Comparison of ENCODE assay signal across 8 cellular contexts in the genomic region with DNA sequence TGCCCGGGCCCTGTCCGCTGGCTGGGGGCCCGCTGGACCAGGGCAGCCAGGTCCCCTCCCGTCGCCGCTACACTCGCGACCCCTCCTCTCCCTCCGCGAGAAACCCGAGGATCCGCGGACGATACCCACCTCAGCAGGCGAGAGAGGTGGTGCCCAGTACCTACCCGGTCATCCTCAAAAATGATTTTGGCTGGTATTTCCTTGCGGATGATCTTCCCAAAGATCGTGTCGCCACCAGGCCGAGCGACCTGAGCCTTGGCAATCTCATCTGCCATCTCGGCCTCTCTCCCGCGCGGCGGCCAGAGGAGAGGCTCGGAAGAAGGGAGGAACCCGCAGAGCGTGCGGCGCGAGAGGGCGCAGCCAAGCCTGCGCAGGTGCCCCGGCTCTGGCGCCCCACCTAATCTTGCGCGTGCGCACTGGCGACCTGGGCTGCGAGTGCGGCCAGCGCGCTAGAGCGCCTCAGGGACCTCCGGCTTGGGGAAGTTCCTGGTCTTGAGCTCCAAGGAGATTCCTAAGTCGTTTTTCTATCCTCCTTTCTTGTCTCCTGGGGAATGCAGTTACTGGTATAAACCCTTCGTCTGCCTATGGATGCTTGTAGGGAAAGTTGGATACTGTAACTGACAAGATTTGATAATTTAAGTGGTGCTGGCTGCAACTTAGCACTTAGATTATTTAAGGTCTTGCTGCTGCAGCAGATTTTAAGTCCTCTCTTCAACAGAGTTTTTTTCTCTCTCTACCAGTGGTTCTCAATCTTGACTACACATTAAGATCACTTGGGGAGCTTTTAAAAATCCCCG. TPM values are rescaled to one million over a fixed set of nuclear protein-coding genes. Genes with fewer than 3 reads are reported as not detected.
DNase-seq lines count a peak whose midpoint lies in the region; ATAC-seq lines count a peak whose summit lies in the region.

A gene (minus strand): TSS at position 326 of the 797 bp plus-strand sequence. CDS start 51 bp downstream, at position 275.

- DNase-seq in AML-193 (lab: John Stamatoyannopoulos, UW) (peak; percentile 84 to 85), NCI-H446 treated with DMSO at 0.1 percent for 48 hours (lab: John Stamatoyannopoulos, UW) (peak; percentile 72), cerebellum (ENCODE audit: low spot score) (peak; percentile 90), kidney glomerular epithelial cell (lab: John Stamatoyannopoulos, UW) (peak; percentile 86)
- DNase-seq in activated CD4-positive, alpha-beta T cell treated with anti-CD3 and anti-CD28 coated beads for 1 hour = peak; percentile 89
- peak; percentile 82 to 92 (median 90) for DNase-seq in stimulated activated CD4-positive, alpha-beta T cell treated with anti-CD3 and anti-CD28 coated beads, Interleukin-1b, Interleukin-23, amount 100 ng/mL, for 24 hours (ENCODE audit: low read depth in 4 of 4, low spot score in 1 of 4)

- ATAC-seq in GM19043 (IDR thresholded peaks at IDR 0.05; ENCODE audit: low read depth, unreplicated experiment) = peak; percentile 80
- ATAC-seq in HG03378 (IDR thresholded peaks at IDR 0.05; ENCODE audit: unreplicated experiment) = peak; percentile 80

RNA-seq across cellular contexts. Expression of the gene that starts here (rescaled TPM):
- 125 TPM for total RNA-seq in cerebellum

Comparison
In these comparisons a context has a peak if more than half of its experiments do, and no peak if none do; other contexts are left out.
1. Peak in every context shown above with its lines: DNase-seq and ATAC-seq.